Comparison of ENCODE assay signal across 8 cellular contexts in the genomic region with DNA sequence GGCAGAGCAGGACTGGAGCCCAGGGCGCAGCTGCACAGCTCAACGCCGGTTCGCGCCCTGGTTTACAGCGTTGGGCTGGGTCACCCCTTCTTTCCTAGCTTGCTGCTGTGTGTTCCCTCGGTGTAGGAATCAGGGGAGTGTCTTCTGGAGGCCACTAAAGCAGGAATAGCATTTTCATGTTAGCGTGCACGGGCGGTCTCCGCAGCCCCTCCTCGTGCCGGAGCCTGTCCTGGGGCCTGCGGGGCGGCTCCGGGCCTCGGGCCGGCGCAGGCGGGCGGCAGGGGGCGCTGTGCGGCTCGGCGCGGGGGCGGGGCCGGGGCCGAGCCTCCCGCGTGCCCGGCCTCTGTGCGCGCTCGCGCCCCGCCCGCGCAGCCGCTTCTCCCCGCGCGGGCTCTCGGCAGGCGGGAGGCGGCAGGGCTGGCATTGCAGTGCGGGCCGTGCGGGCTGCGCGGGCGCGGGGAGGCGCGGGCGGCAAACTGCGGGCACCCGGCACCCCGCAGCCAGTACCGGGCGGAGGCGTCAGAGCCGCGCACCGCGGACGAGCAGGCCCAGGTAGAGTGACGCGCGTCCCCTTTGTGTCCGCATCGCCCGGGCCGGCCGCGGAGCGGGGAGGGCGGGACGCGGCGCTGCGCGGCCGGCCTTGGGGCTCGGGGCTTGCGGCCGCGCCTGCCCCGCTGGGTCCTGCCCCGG. TPM values are rescaled to one million over a fixed set of nuclear protein-coding genes. Genes with fewer than 3 reads are reported as not detected.
DNase-seq lines count a peak whose midpoint lies in the region; FAIRE-seq and TF ChIP-seq lines count a peak whose summit lies in the region.

RNF144A (plus strand) TSS at position 342 of the 690 bp plus-strand sequence. CDS start 79,515 bp downstream, outside the sequence.

- FAIRE-seq in GM12891 (lab: Jason Lieb, UNC) (peak; percentile 78), bronchial epithelial cell (lab: Jason Lieb, UNC) (no peak)

- H3K27ac ChIP-seq in WERI-Rb-1 = peak within 1 kb of the TSS; percentile 84

- TF ChIP-seq CTCF in HFF-Myc (IDR thresholded peaks at IDR 0.05; ENCODE audit: low read depth, low read length, missing control alignments) = peak; percentile 22
- TF ChIP-seq CTCF in WERI-Rb-1 (IDR thresholded peaks at IDR 0.05; ENCODE audit: low read depth, low read length) = peak; percentile 56
- TF ChIP-seq CTCF in bronchial epithelial cell (IDR thresholded peaks at IDR 0.05; ENCODE audit: insufficient read depth, low read length, severe bottlenecking) = peak; percentile 23

- no peaks in the 10 kb centered on the region for H3K27me3 ChIP-seq in WERI-Rb-1 (ENCODE audit: insufficient read depth, low read depth, severe bottlenecking)
- H3K27me3 ChIP-seq in bronchial epithelial cell (ENCODE audit: control insufficient read depth, insufficient read depth, low read length) = peaks cover 1% of the 10 kb centered on the region

- H3K36me3 ChIP-seq in WERI-Rb-1 = peaks cover 11% of the 10 kb centered on the region
- no peaks in the 10 kb centered on the region for H3K36me3 ChIP-seq in bronchial epithelial cell (ENCODE audit: control insufficient read depth, insufficient read depth, low read length)

- H3K4me3 ChIP-seq in HFF-Myc (replicated peaks; ENCODE audit: low read depth, low read length) (peak within 1 kb of the TSS; percentile 36), WERI-Rb-1 (ENCODE audit: low read depth, low read length) (peak within 1 kb of the TSS; percentile 74), bronchial epithelial cell (ENCODE audit: low read depth, low read length) (peak within 1 kb of the TSS; percentile 22)

- no peaks in the 10 kb centered on the region for H3K9me3 ChIP-seq in WERI-Rb-1 (ENCODE audit: severe bottlenecking)

- TF ChIP-seq POLR2A in GM12891 (IDR thresholded peaks at IDR 0.05; ENCODE audit: low read depth, low read length) = no peak

- peak; percentile 81 for DNase-seq in GM12891 (ENCODE audit: insufficient read length, low spot score)
- DNase-seq in HFF-Myc (ENCODE audit: extremely low read depth, low read depth) = no peak
- peak; percentile 60 for DNase-seq in NAMALWA (ENCODE audit: low spot score)
- DNase-seq in WERI-Rb-1 = peak; percentile 68
- peak; percentile 2 for DNase-seq in bronchial epithelial cell (ENCODE audit: low read depth)
- DNase-seq in islet precursor cell = peak; percentile 80
- DNase-seq in stimulated activated CD4-positive, alpha-beta T cell treated with anti-CD3 and anti-CD28 coated beads, Interleukin-1b, Interleukin-23, amount 100 ng/mL, for 1 hour (ENCODE audit: low read depth in 2 of 2) = peak; percentile 46 to 72
- DNase-seq in foreskin melanocyte = no peak

TF ChIP-seq in GM12891, 5 proteins besides CTCF, POLR2A, EP300 and RAD21:
- TF ChIP-seq PAX5 (IDR thresholded peaks at IDR 0.05; ENCODE audit: insufficient read depth, low read length, severe bottlenecking) (no peak), TAF1 (IDR thresholded peaks at IDR 0.05; ENCODE audit: low read depth, low read length) (no peak), SPI1 (IDR thresholded peaks at IDR 0.05; ENCODE audit: low read depth, low read length) (no peak), POU2F2 (IDR thresholded peaks at IDR 0.05; ENCODE audit: low read depth, low read length) (no peak), POLR2AphosphoS5 (IDR thresholded peaks at IDR 0.05; ENCODE audit: low read depth, low read length) (no peak)
TF ChIP-seq in GM12891: peak in this region for 0.

RNA-seq across cellular contexts. Expression of gene RNF144A, which starts in this region (rescaled TPM):
- polyA plus RNA-seq in GM12891 (2012; ENCODE audit: low read depth, missing spikeins) = 4.7 TPM
- total RNA-seq in bronchial epithelial cell = 0.13 and 0.26 TPM in 2 replicates

Comparison
In these comparisons a context has a peak if more than half of its experiments do, and no peak if none do; other contexts are left out.
1. Peak in DNase-seq and H3K4me3 ChIP-seq in bronchial epithelial cell; RNA of the gene not detected or under 1 TPM.
2. DNase-seq: peak in GM12891 (single experiment), NAMALWA (single experiment), WERI-Rb-1 (single experiment), islet precursor cell (single experiment) and stimulated activated CD4-positive, alpha-beta T cell treated with anti-CD3 and anti-CD28 coated beads, Interleukin-1b, Interleukin-23, amount 100 ng/mL, for 1 hour (2 of 2); none in HFF-Myc (single experiment) and foreskin melanocyte (single experiment).
3. H3K4me3 ChIP-seq: peak in every context shown above with its lines; median percentile 74 in WERI-Rb-1; 36 in HFF-Myc; 22 in bronchial epithelial cell.
4. Peak in every context shown above with its lines, with median percentiles within 50 percentile points of each other: CTCF ChIP-seq.